ENCODE assay signal across 29 cellular contexts in the genomic region with DNA sequence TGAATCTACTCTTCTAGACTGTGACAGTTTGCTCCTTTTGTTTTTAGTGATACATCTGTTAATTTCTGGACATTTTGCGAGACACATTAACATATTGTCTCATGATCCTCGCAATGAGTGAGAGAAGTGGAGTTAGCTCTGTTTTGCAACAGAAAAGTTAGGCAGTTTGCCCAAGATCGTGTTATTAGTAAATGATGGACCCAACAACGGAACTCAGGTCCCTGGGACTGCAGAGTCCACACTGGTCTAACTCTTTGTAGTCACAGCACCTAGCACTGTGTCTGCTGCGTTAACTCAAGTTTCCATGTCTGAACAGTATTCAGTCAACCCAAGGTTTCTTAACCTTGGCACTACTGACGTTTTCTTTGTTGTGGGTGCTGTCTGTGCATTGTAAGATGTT.
"Had no signal": no experiment of that assay in that cellular context is flagged by ENCODE, and none has a peak within 500 bp of the region (broad histone marks: within the 10 kb centered on the region; RNA-seq: fewer than 3 reads in every experiment).

No MANE protein-coding gene starts in this region.

- H3K9me3 Mint-ChIP-seq: activated naive CD4-positive, alpha-beta T cell treated with anti-CD3 and anti-CD28 coated beads, Interleukin-2, amount 50 U/mL, for 72 hours; central memory CD8-positive, alpha-beta T cell; mesothelial cell of epicardium; naive thymus-derived CD8-positive, alpha-beta T cell; WTC11 had no signal

- DNase-seq: activated CD8-positive, alpha-beta memory T cell treated with anti-CD3 and anti-CD28 coated beads, Interleukin-2, amount 10 ng/mL, durations not matched to agents 7 days and 5 days; activated CD8-positive, alpha-beta T cell treated with anti-CD3 and anti-CD28 coated beads, Interleukin-2, amount 10 ng/mL, durations not matched to agents 7 days and 5 days; activated naive CD4-positive, alpha-beta T cell; activated T-cell treated with anti-CD3 and anti-CD28 coated beads, Interleukin-2, amount 50 U/mL, for 48 hours; anterior cingulate cortex; dermis blood vessel endothelial cell; effector CD8-positive, alpha-beta T cell; head of caudate nucleus; hypothalamus; kidney glomerular epithelial cell; left lung; naive thymus-derived CD8-positive, alpha-beta T cell; nucleus accumbens; pancreas; spleen; stimulated activated naive CD4-positive, alpha-beta T cell; T-helper 2 cell; tibial artery had no signal

- H3K4me1 ChIP-seq: prostate gland had no signal

- H3K4me3 Mint-ChIP-seq: activated CD8-positive, alpha-beta memory T cell treated with anti-CD3 and anti-CD28 coated beads, Interleukin-2, amount 10 ng/mL, durations not matched to agents 7 days and 5 days; activated CD8-positive, alpha-beta T cell treated with anti-CD3 and anti-CD28 coated beads, Interleukin-2, amount 10 ng/mL, durations not matched to agents 7 days and 5 days; central memory CD8-positive, alpha-beta T cell; mesothelial cell of epicardium; naive thymus-derived CD8-positive, alpha-beta T cell; neural crest cell; WTC11 had no signal

- H3K27me3 ChIP-seq: gastroesophageal sphincter, pancreas, suprapubic skin had no signal

- ATAC-seq: activated CD8-positive, alpha-beta memory T cell treated with anti-CD3 and anti-CD28 coated beads, Interleukin-2, amount 10 ng/mL, durations not matched to agents 7 days and 5 days; activated CD8-positive, alpha-beta T cell treated with anti-CD3 and anti-CD28 coated beads, Interleukin-2, amount 10 ng/mL, durations not matched to agents 7 days and 5 days; activated naive CD4-positive, alpha-beta T cell treated with anti-CD3 and anti-CD28 coated beads, Interleukin-2, amount 50 U/mL, for 72 hours; gastroesophageal sphincter; left lung; naive thymus-derived CD8-positive, alpha-beta T cell; pancreas; WTC11 had no signal

- FAIRE-seq: bronchial epithelial cell, endometrium had no signal

- H3K36me3 Mint-ChIP-seq: mesothelial cell of epicardium; naive thymus-derived CD8-positive, alpha-beta T cell; WTC11 had no signal

- H3K36me3 ChIP-seq: gastroesophageal sphincter, left lung, pancreas, prostate gland, spleen, suprapubic skin, tibial artery had no signal

- H3K27ac Mint-ChIP-seq: activated CD8-positive, alpha-beta memory T cell treated with anti-CD3 and anti-CD28 coated beads, Interleukin-2, amount 10 ng/mL, durations not matched to agents 7 days and 5 days; activated CD8-positive, alpha-beta T cell treated with anti-CD3 and anti-CD28 coated beads, Interleukin-2, amount 10 ng/mL, durations not matched to agents 7 days and 5 days; activated naive CD4-positive, alpha-beta T cell treated with anti-CD3 and anti-CD28 coated beads, Interleukin-2, amount 50 U/mL, for 72 hours; mesothelial cell of epicardium; WTC11 had no signal

- H3K4me3 ChIP-seq: gastroesophageal sphincter, left lung, pancreas, prostate gland, spleen, suprapubic skin, tibial artery had no signal

- H3K9me3 ChIP-seq: gastroesophageal sphincter, left lung, pancreas, prostate gland, spleen, suprapubic skin, tibial artery had no signal

- H3K27ac ChIP-seq: epithelial cell of prostate, gastroesophageal sphincter, left lung, pancreas, prostate gland, spleen, suprapubic skin, tibial artery had no signal
